In genomic region chr5:10762178-10762775, GRCh38 we compare ENCODE assay signal across 1 cellular context.
TF ChIP-seq lines count a peak whose summit lies in the region.

No MANE protein-coding gene starts in this region.

TF ChIP-seq in K562, 482 proteins besides CTCF, POLR2A, EP300 and RAD21 (continued from another document and continues in another):
- 0 out of 6 replicates have a peak, but pooled peaks of 1 of the 3 experiments have one; percentile 11 for TF ChIP-seq ZBTB11 (CRISPR knock-in tag; IDR thresholded peaks at IDR 0.05)
- TF ChIP-seq MCM2 (IDR thresholded peaks at IDR 0.05; ENCODE audit: low read depth), result no peak
- no peak for TF ChIP-seq SLC30A9 (CRISPR knock-in tag; IDR thresholded peaks at IDR 0.05)
- TF ChIP-seq PRPF4 (IDR thresholded peaks at IDR 0.05; ENCODE audit: insufficient read depth, low read depth, low read length, poor library complexity, severe bottlenecking), result no peak
- no peak for TF ChIP-seq EGR1 (conservative IDR thresholded peaks at IDR 0.05)
- no peak for TF ChIP-seq KDM1A (IDR thresholded peaks at IDR 0.05)
- no peak for TF ChIP-seq SRSF9 (IDR thresholded peaks at IDR 0.05; ENCODE audit: borderline replicate concordance, low read depth, low read length)
- TF ChIP-seq ELF4 (CRISPR knock-in tag; IDR thresholded peaks at IDR 0.05), result 0 out of 2 replicates have a peak, but pooled peaks have one; percentile 8
- TF ChIP-seq ZKSCAN1 (IDR thresholded peaks at IDR 0.05; ENCODE audit: low read depth, low read length), result no peak
- no peak; a peak in 1 of 4 replicates for TF ChIP-seq HDAC1 (IDR thresholded peaks at IDR 0.05)
- no peak for TF ChIP-seq RBFOX2 (IDR thresholded peaks at IDR 0.05; ENCODE audit: low read depth, low read length)
- no peak for TF ChIP-seq DLX4 (CRISPR knock-in tag; IDR thresholded peaks at IDR 0.05)
- TF ChIP-seq KLF6 (CRISPR knock-in tag; IDR thresholded peaks at IDR 0.05; ENCODE audit: borderline replicate concordance), result no peak
- TF ChIP-seq XRCC5 (IDR thresholded peaks at IDR 0.05; ENCODE audit: low read depth, low read length), result no peak
- no peak for TF ChIP-seq FUS (optimal IDR thresholded peaks at IDR 0.05; ENCODE audit: low read depth, low read length)
- no peak for TF ChIP-seq ZNF274 (IDR thresholded peaks at IDR 0.05; ENCODE audit: borderline replicate concordance, low read depth, low read length)
- peak; percentile 54 for TF ChIP-seq SMAD4 (CRISPR knock-in tag; conservative IDR thresholded peaks at IDR 0.05)
- TF ChIP-seq SIN3A (IDR thresholded peaks at IDR 0.05; ENCODE audit: borderline replicate concordance in 2 of 2, control insufficient read depth in 1 of 2, low read depth in 2 of 2, low read length in 2 of 2), result no peak
- no peak for TF ChIP-seq CBX1 (IDR thresholded peaks at IDR 0.05; ENCODE audit: low read depth)
- TF ChIP-seq SAFB (IDR thresholded peaks at IDR 0.05; ENCODE audit: borderline replicate concordance, low read depth, low read length), result no peak
- no peak for TF ChIP-seq DNMT1 (IDR thresholded peaks at IDR 0.05)
- no peak for TF ChIP-seq ZNF551 (CRISPR knock-in tag; IDR thresholded peaks at IDR 0.05)
- TF ChIP-seq ETV6 (IDR thresholded peaks at IDR 0.05; ENCODE audit: borderline replicate concordance in 1 of 2, low read depth in 2 of 2, low read length in 1 of 2), result no peak
- no peak for TF ChIP-seq ETV6 (CRISPR knock-in tag; IDR thresholded peaks at IDR 0.05; ENCODE audit: borderline replicate concordance)
- no peak for TF ChIP-seq E2F4 (CRISPR knock-in tag; IDR thresholded peaks at IDR 0.05; ENCODE audit: low read depth)
- TF ChIP-seq KHSRP (IDR thresholded peaks at IDR 0.05), result no peak
- 0 out of 2 replicates have a peak, but pooled peaks have one; percentile 17 for TF ChIP-seq FOXM1 (IDR thresholded peaks at IDR 0.05; ENCODE audit: low read depth)
- TF ChIP-seq FOXM1 (CRISPR knock-in tag; IDR thresholded peaks at IDR 0.05; ENCODE audit: low read depth), result no peak
- no peak for TF ChIP-seq FIP1L1 (IDR thresholded peaks at IDR 0.05; ENCODE audit: low read depth, low read length, poor library complexity, severe bottlenecking)
- TF ChIP-seq HSF4 (CRISPR knock-in tag; IDR thresholded peaks at IDR 0.05; ENCODE audit: borderline replicate concordance), result no peak
- no peak for TF ChIP-seq ID3 (CRISPR knock-in tag; IDR thresholded peaks at IDR 0.05)
- no peak; the same call in none of the 2 replicates for TF ChIP-seq ID3 (tag; IDR thresholded peaks at IDR 0.05)
- no peak for TF ChIP-seq HES1 (IDR thresholded peaks at IDR 0.05; ENCODE audit: low read depth)
- TF ChIP-seq NR2F6 (CRISPR knock-in tag; IDR thresholded peaks at IDR 0.05), result no peak
- TF ChIP-seq E4F1 (CRISPR knock-in tag; IDR thresholded peaks at IDR 0.05; ENCODE audit: borderline replicate concordance), result no peak
- no peak for TF ChIP-seq ZNF239 (CRISPR knock-in tag; IDR thresholded peaks at IDR 0.05)
- no peak for TF ChIP-seq SIN3B (IDR thresholded peaks at IDR 0.05; ENCODE audit: low read depth)
- TF ChIP-seq GABPB2 (CRISPR knock-in tag; conservative IDR thresholded peaks at IDR 0.05), result no peak
- TF ChIP-seq ZMIZ1 (IDR thresholded peaks at IDR 0.05; ENCODE audit: low read depth in 2 of 2, low read length in 2 of 2), result 0 out of 4 replicates have a peak, but pooled peaks of 1 of the 2 experiments have one; percentile 22
- no peak for TF ChIP-seq ZNF830 (CRISPR knock-in tag; IDR thresholded peaks at IDR 0.05)
- no peak for TF ChIP-seq ZNF639 (CRISPR knock-in tag; conservative IDR thresholded peaks at IDR 0.05 in 1 of 2, IDR thresholded peaks at IDR 0.05 in 1 of 2)
- TF ChIP-seq ZBED1 (IDR thresholded peaks at IDR 0.05), result no peak
- TF ChIP-seq ZC3H11A (IDR thresholded peaks at IDR 0.05; ENCODE audit: low read depth, low read length), result no peak
- no peak for TF ChIP-seq SETDB1 (IDR thresholded peaks at IDR 0.05; ENCODE audit: low read length)
- TF ChIP-seq BRF2 (IDR thresholded peaks at IDR 0.05; ENCODE audit: borderline replicate concordance, insufficient read depth, insufficient read length), result no peak
- TF ChIP-seq PURB (CRISPR knock-in tag; IDR thresholded peaks at IDR 0.05; ENCODE audit: low read depth), result no peak
